17 cellular contexts compared by ENCODE assay signal in the genomic region with DNA sequence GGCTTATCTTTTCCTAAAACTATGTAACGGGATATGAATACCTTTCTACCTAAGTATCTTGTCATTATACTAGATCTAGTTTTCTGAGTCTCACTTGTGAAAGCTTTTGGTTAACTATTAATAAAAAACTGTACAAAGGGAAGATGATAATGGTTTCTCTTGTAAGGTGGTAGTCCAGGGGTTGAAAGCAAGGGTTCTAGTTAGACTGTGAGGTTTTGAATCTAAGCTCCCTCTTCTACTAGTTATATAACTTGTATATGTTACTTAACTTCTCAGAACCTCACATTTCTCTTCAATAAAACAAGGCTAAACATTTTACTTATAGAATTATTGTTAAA.
"Had no signal": no experiment of that assay in that cellular context is flagged by ENCODE, and none has a peak within 500 bp of the region (broad histone marks: within the 10 kb centered on the region; RNA-seq: fewer than 3 reads in every experiment).

No MANE protein-coding gene starts in this region.

- H3K27ac ChIP-seq: neutrophil, pancreas, tibial artery had no signal

- DNase-seq: activated CD4-positive, alpha-beta T cell treated with anti-CD3 and anti-CD28 coated beads for 36 hours; activated CD4-positive, alpha-beta T cell treated with anti-CD3 and anti-CD28 coated beads, Interleukin-2, amount 50 U/mL, for 48 hours; activated gamma-delta T cell treated with Interleukin-2 at 50 U/mL for 16 hours; effector memory CD4-positive, alpha-beta T cell; naive thymus-derived CD8-positive, alpha-beta T cell; pancreas; stimulated activated CD4-positive, alpha-beta T cell treated with anti-CD3 and anti-CD28 coated beads, Interleukin-12 subunit alpha, Interleukin-12 subunit beta, amount 100 ng/mL, for 4 hours; stimulated activated CD4-positive, alpha-beta T cell treated with anti-CD3 and anti-CD28 coated beads, Interleukin-1b, Interleukin-23, amount 100 ng/mL, for 48 hours; stimulated activated CD8-positive, alpha-beta memory T cell treated with anti-CD3 and anti-CD28 coated beads, Interleukin-4, amount 100 ng/mL, for 48 hours; stimulated activated naive CD4-positive, alpha-beta T cell; tibial artery had no signal

- H3K27ac Mint-ChIP-seq: activated CD4-positive, alpha-beta T cell treated with anti-CD3 and anti-CD28 coated beads for 36 hours; activated naive CD4-positive, alpha-beta T cell treated with anti-CD3 and anti-CD28 coated beads, Interleukin-2, amount 50 U/mL, for 72 hours; activated T-helper 1 cell treated with anti-CD3 and anti-CD28 coated beads, Interleukin-12 subunit alpha, Interleukin-12 subunit beta, Interleukin-2, Interleukin-4 antibody, amounts not matched to agents 30 ng/mL and 10 ng/mL and 1 ng/mL, durations not matched to agents 14 hours and 24 hours and 36 hours; naive thymus-derived CD8-positive, alpha-beta T cell had no signal

- H3K36me3 ChIP-seq: cardiac muscle cell, neutrophil, pancreas, tibial artery had no signal

- H3K4me1 Mint-ChIP-seq: activated CD4-positive, alpha-beta T cell treated with anti-CD3 and anti-CD28 coated beads for 36 hours; naive thymus-derived CD8-positive, alpha-beta T cell had no signal

- H3K9me3 ChIP-seq: neutrophil, pancreas, tibial artery had no signal

- FAIRE-seq: pancreas, TTC549, urothelium cell line had no signal

- H3K4me3 ChIP-seq: cardiac muscle cell, pancreas, tibial artery had no signal

- ATAC-seq: activated CD4-positive, alpha-beta T cell treated with anti-CD3 and anti-CD28 coated beads for 36 hours; activated naive CD4-positive, alpha-beta T cell treated with anti-CD3 and anti-CD28 coated beads, Interleukin-2, amount 50 U/mL, for 72 hours; naive thymus-derived CD8-positive, alpha-beta T cell had no signal

- H3K4me3 Mint-ChIP-seq: activated CD4-positive, alpha-beta T cell treated with anti-CD3 and anti-CD28 coated beads for 36 hours; activated T-helper 1 cell treated with anti-CD3 and anti-CD28 coated beads, Interleukin-12 subunit alpha, Interleukin-12 subunit beta, Interleukin-2, Interleukin-4 antibody, amounts not matched to agents 30 ng/mL and 10 ng/mL and 1 ng/mL, durations not matched to agents 14 hours and 24 hours and 36 hours; naive thymus-derived CD8-positive, alpha-beta T cell had no signal

- H3K27me3 ChIP-seq: cardiac muscle cell, pancreas, tibial artery had no signal
